Comparison of ENCODE assay signal across 8 cellular contexts in the genomic region with DNA sequence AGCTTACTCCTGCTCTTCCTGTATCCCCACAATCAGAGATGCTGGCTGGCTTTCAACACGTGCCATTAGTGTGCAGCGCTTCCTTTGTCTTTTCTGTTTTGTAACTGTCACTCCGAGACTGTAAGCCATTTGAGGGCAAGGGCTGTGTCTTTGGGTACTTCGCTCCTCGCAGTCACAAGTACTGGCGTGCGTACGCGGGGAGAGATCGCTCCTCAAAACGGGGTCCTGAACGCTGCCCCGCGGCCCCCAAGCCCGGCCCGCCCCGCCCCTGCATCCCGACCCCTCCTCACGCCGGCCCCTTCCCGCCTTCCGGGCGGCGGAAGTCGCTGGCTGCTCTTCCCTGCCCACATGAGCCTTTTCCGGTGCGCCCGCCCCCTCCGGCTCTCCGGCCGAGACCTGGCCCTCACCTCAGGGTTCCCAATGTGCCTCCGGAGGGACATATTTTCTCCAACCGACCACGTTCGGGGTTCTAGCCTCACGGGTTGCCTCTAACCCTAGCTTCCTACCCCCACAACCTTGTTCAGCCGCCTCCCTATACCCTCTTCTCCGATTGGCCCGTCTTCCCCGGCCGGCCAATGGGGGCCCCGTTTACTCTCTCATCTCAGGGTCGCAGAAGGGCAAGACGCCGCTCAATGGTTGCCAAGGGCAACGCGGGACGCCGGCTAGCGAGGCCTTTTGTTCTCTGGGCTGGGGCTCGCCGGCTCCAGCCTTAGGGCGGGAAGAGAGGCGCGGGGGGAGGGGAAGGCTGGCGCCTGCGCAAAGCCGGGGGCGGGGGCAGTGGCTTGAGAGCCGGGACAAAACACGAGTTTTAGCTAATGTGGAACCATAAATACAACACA. TPM values are rescaled to one million over a fixed set of nuclear protein-coding genes. Genes with fewer than 3 reads are reported as not detected.
DNase-seq lines count a peak whose midpoint lies in the region; ATAC-seq and TF ChIP-seq lines count a peak whose summit lies in the region.

A gene with protein sequence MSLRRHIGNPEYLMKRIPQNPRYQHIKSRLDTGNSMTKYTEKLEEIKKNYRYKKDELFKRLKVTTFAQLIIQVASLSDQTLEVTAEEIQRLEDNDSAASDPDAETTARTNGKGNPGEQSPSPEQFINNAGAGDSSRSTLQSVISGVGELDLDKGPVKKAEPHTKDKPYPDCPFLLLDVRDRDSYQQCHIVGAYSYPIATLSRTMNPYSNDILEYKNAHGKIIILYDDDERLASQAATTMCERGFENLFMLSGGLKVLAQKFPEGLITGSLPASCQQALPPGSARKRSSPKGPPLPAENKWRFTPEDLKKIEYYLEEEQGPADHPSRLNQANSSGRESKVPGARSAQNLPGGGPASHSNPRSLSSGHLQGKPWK (minus strand): TSS at position 490 of the 839 bp plus-strand sequence. CDS start 50 bp downstream, at position 440.

- POLR2A ChIA-PET in Panc1 (lab: Charles Lee), result interaction anchor here (0.6 kb wide), 3 partner anchors 12 to 135 kb away, joined by 3 read pairs; no protein-coding TSS in a partner anchor

- H3K27me3 ChIP-seq in KMS-11 (ENCODE audit: insufficient read depth, low read depth), result no peaks in the 10 kb centered on the region
- no peaks in the 10 kb centered on the region for H3K27me3 ChIP-seq in Panc1 (ENCODE audit: control insufficient read depth, insufficient read depth, low read length)
- H3K27me3 ChIP-seq in esophagus (ENCODE audit: control insufficient read depth in 1 of 2, insufficient read depth in 2 of 2, low read length in 2 of 2), result no peaks in the 10 kb centered on the region
- H3K27me3 ChIP-seq in mucosa of stomach (ENCODE audit: control insufficient read depth, insufficient read depth, low read length), result no peaks in the 10 kb centered on the region

- H3K27ac ChIP-seq in KMS-11 (peak within 1 kb of the TSS; percentile 79), Panc1 (ENCODE audit: low read length) (peak within 1 kb of the TSS; percentile 95), esophagus (ENCODE audit: low read depth in 2 of 2, low read length in 1 of 2) (peak within 1 kb of the TSS; percentile 78 to 93)

- in situ Hi-C loops in Panc1 (cut with HindIII; ENCODE audit: low pct_unique_long_range_greater_than_20kb, low sequenced_read_pairs), result no loop called here

- H3K9ac ChIP-seq in KMS-11, result peak within 1 kb of the TSS; percentile 78
- peak within 1 kb of the TSS; percentile 75 for H3K9ac ChIP-seq in mucosa of stomach (ENCODE audit: low read length)

- DNase-seq in DMS53 (lab: John Stamatoyannopoulos, UW) (peak; percentile 100), Panc1 (ENCODE audit: low read depth, low spot score) (peak; percentile 87)
- peak; percentile 97 for DNase-seq in activated T-cell treated with anti-CD3 and anti-CD28 coated beads, Interleukin-2, amount 50 U/mL, for 48 hours
- DNase-seq in stimulated activated CD8-positive, alpha-beta memory T cell treated with anti-CD3 and anti-CD28 coated beads, Interleukin-4, amount 100 ng/mL, for 48 hours, result peak; percentile 97

- H3K9me3 ChIP-seq in Panc1 (ENCODE audit: control insufficient read depth, insufficient read depth, low read depth, low read length) (peaks cover 3% of the 10 kb centered on the region; the same call in 1 of the 2 replicates), esophagus (ENCODE audit: control insufficient read depth in 2 of 2, insufficient read depth in 1 of 2, low read depth in 1 of 2, low read length in 1 of 2) (no peaks in the 10 kb centered on the region), mucosa of stomach (ENCODE audit: control insufficient read depth, low read length) (no peaks in the 10 kb centered on the region)

- ATAC-seq in GM21737 (IDR thresholded peaks at IDR 0.05; ENCODE audit: unreplicated experiment) (peak; percentile 96), Panc1 (peak; percentile 99)

- H3K4me1 ChIP-seq in KMS-11 (ENCODE audit: low read depth, poor library complexity, severe bottlenecking) (peaks cover 16% of the 10 kb centered on the region), Panc1 (ENCODE audit: control insufficient read depth, insufficient read depth, low read length) (peaks cover 6% of the 10 kb centered on the region), esophagus (ENCODE audit: control insufficient read depth in 2 of 2, insufficient read depth in 2 of 2, low read length in 1 of 2) (peaks cover 0 to 5% of the 10 kb centered on the region in 2 donors), mucosa of stomach (ENCODE audit: control insufficient read depth, insufficient read depth, low read length) (peaks cover 11% of the 10 kb centered on the region)

- peak within 1 kb of the TSS; percentile 92 for H3K4me2 ChIP-seq in KMS-11

- BruUV-seq in Panc1 (replicated peaks; lab: Mats Ljungman, UMichigan), result no TSS peak

- H3K4me3 ChIP-seq in KMS-11 (IDR thresholded peaks at IDR 0.05; ENCODE audit: insufficient read depth, low read depth, low read length), result no peak within 1 kb of the TSS
- H3K4me3 ChIP-seq in Panc1 (ENCODE audit: low read depth in 2 of 2, low read length in 2 of 2), result peak within 1 kb of the TSS; percentile 67 to 81
- peak within 1 kb of the TSS; percentile 77 to 93 for H3K4me3 ChIP-seq in esophagus (ENCODE audit: low read depth in 1 of 2, low read length in 2 of 2)
- peak within 1 kb of the TSS; percentile 64 for H3K4me3 ChIP-seq in mucosa of stomach (ENCODE audit: low read length)

- TF ChIP-seq CTCF in KMS-11 (conservative IDR thresholded peaks at IDR 0.05; ENCODE audit: low read depth, low read length) (no peak), Panc1 (IDR thresholded peaks at IDR 0.05) (no peak)

- H4K20me1 ChIP-seq in KMS-11 (ENCODE audit: insufficient read depth), result no peaks in the 10 kb centered on the region

- H3K36me3 ChIP-seq in KMS-11 (ENCODE audit: insufficient read depth), result no peaks in the 10 kb centered on the region
- H3K36me3 ChIP-seq in Panc1 (ENCODE audit: control insufficient read depth, insufficient read depth, low read length), result no peaks in the 10 kb centered on the region
- H3K36me3 ChIP-seq in esophagus (ENCODE audit: control insufficient read depth in 2 of 2, insufficient read depth in 2 of 2, low read length in 1 of 2), result no peaks in the 10 kb centered on the region
- H3K36me3 ChIP-seq in mucosa of stomach (ENCODE audit: control insufficient read depth, insufficient read depth, low read length), result no peaks in the 10 kb centered on the region

- 3 to 4% methylated on average over 58 to 61 of the region's 61 CpGs for WGBS in esophagus, 2 donors

- peak within 1 kb of the TSS; percentile 97 for H2AFZ ChIP-seq in KMS-11 (ENCODE audit: low read depth)

- CTCF ChIA-PET in Panc1 (lab: Charles Lee), result interaction anchor here (0.5 kb wide), 1 partner anchor 10 kb away, joined by 3 read pairs; no protein-coding TSS in a partner anchor

- intact Hi-C loops in Panc1 (cut with micrococcal nuclease; ENCODE audit: unreplicated experiment), result no loop called here

- H3K79me2 ChIP-seq in KMS-11 (ENCODE audit: insufficient read depth, low read depth), result no peaks in the 10 kb centered on the region

RNA-seq across cellular contexts. Expression of the gene that starts here (rescaled TPM):
- total RNA-seq in Panc1 (2021; ENCODE audit: unreplicated experiment), result 13.2 TPM
- 14.7 TPM for polyA plus RNA-seq in Panc1 (2012; ENCODE audit: insufficient read length)
- polyA plus RNA-seq in esophagus, result 1 to 10 TPM; 2.3 to 2.5 TPM
